ENCODE assay signal across 18 cellular contexts in the genomic region with DNA sequence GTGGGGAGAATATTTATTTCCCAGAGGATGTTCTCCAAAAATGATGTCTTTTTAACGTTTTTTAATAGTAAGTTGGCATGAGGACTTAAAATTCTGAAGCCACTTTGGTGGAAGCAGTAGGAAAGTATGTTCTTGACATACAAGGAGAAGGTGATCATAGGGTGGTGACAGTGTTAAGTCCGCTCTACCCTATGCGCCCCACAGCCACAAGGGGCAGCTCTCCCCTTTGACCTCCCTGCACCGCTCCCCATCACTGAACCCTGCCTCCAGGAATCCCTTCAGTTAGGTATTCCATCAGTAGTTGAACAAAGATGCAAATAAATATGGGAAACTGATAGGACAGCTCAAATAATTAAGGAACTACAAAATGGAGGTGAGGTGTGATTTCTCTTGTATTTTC.
A peak's percentile ranks its signal among the peaks of the same experiment; 100 is the strongest.
DNase-seq lines count a peak whose midpoint lies in the region; ATAC-seq and TF ChIP-seq lines count a peak whose summit lies in the region.
"Had no signal": no experiment of that assay in that cellular context is flagged by ENCODE, and none has a peak within 500 bp of the region (broad histone marks: within the 10 kb centered on the region; RNA-seq: fewer than 3 reads in every experiment).

No MANE protein-coding gene starts in this region.

- TF ChIP-seq CTCF in activated B cell treated with CpG ODN at 0.5 μM for 24 hours (IDR thresholded peaks at IDR 0.05): no peak

- no peak overlapping the region for H3K9ac ChIP-seq in mucosa of rectum (ENCODE audit: low read depth in 1 of 2, low read length in 2 of 2)

- CTCF ChIA-PET in activated B cell treated with CpG ODN at 0.5 μM for 24 hours (lab: Charles Lee): no interaction called here

- H3K36me3 ChIP-seq in mucosa of rectum (ENCODE audit: control insufficient read depth in 2 of 2, insufficient read depth in 2 of 2, low read length in 2 of 2): no peaks in the 10 kb centered on the region

- peaks cover 57% of the 10 kb centered on the region for H3K36me3 Mint-ChIP-seq in activated B cell treated with CpG ODN at 0.5 μM for 24 hours (ENCODE audit: low read depth)
- no peaks in the 10 kb centered on the region for H3K36me3 Mint-ChIP-seq in immature natural killer cell

- POLR2A ChIA-PET in activated B cell treated with CpG ODN at 0.5 μM for 24 hours (lab: Charles Lee): no interaction called here

- H3K27ac ChIP-seq in epithelial cell of prostate (peak overlapping the region; percentile 69), mucosa of rectum (ENCODE audit: low read depth in 2 of 2, low read length in 2 of 2) (peak overlapping the region; percentile 27 to 72)
- H3K27ac ChIP-seq: C4-2B had no signal

- DNase-seq in activated B cell treated with CpG ODN at 0.5 μM for 24 hours (no peak), epithelial cell of prostate (ENCODE audit: low read depth, low spot score) (no peak), glomerular visceral epithelial cell (ENCODE audit: extremely low spot score) (no peak), DMS53 (lab: John Stamatoyannopoulos, UW) (no peak), NCI-H1092 (lab: John Stamatoyannopoulos, UW) (no peak), immature natural killer cell (no peak)
- DNase-seq: ACHN; CD4-positive, alpha-beta T cell; DND-41; EL; GOT3; H9; KG1 had no signal

- intact Hi-C loops in activated B cell treated with CpG ODN at 0.5 μM for 24 hours (cut with micrococcal nuclease): no loop called here

- H3K27me3 ChIP-seq in mucosa of rectum (ENCODE audit: control insufficient read depth in 2 of 2, insufficient read depth in 2 of 2, low read length in 2 of 2): no peaks in the 10 kb centered on the region

- H3K27me3 Mint-ChIP-seq in activated B cell treated with CpG ODN at 0.5 μM for 24 hours (no peaks in the 10 kb centered on the region), immature natural killer cell (ENCODE audit: low read depth in 3 of 3) (peaks cover 0 to 6% (median 3%) of the 10 kb centered on the region in 3 donors)
- H3K27me3 Mint-ChIP-seq: CD4-positive, alpha-beta T cell; IgD-negative memory B cell had no signal

- peaks cover 16 to 24% of the 10 kb centered on the region in 2 donors for H3K4me1 ChIP-seq in mucosa of rectum (ENCODE audit: control insufficient read depth in 2 of 2, insufficient read depth in 2 of 2, low read length in 2 of 2)

- H3K4me3 Mint-ChIP-seq in activated B cell treated with CpG ODN at 0.5 μM for 24 hours (no peak overlapping the region), immature natural killer cell (no peak overlapping the region)
- H3K4me3 Mint-ChIP-seq: CD4-positive, alpha-beta T cell; H9; IgD-negative memory B cell had no signal

- H3K9me3 ChIP-seq in mucosa of rectum (ENCODE audit: control insufficient read depth in 2 of 2, low read length in 2 of 2): no peaks in the 10 kb centered on the region

- H3K4me1 Mint-ChIP-seq in activated B cell treated with CpG ODN at 0.5 μM for 24 hours: peaks cover 64% of the 10 kb centered on the region
- no peaks in the 10 kb centered on the region for H3K4me1 Mint-ChIP-seq in immature natural killer cell

- no peaks in the 10 kb centered on the region for H3K9me3 Mint-ChIP-seq in activated B cell treated with CpG ODN at 0.5 μM for 24 hours
- H3K9me3 Mint-ChIP-seq in immature natural killer cell: no peaks in the 10 kb centered on the region
- H3K9me3 Mint-ChIP-seq: CD4-positive, alpha-beta T cell; H9; IgD-negative memory B cell had no signal

- no peak for ATAC-seq in activated B cell treated with CpG ODN at 0.5 μM for 24 hours (ENCODE audit: low read depth)
- ATAC-seq: GM12878, HepG2 had no signal

- H3K27ac Mint-ChIP-seq in activated B cell treated with CpG ODN at 0.5 μM for 24 hours (peak overlapping the region; percentile 4), immature natural killer cell (no peak overlapping the region)
- H3K27ac Mint-ChIP-seq: CD4-positive, alpha-beta T cell; IgD-negative memory B cell had no signal

- no peak overlapping the region for H3K4me3 ChIP-seq in mucosa of rectum (ENCODE audit: low read length in 2 of 2)
- H3K4me3 ChIP-seq: GM12878 had no signal
